ENCODE assay signal across 23 cellular contexts in the genomic region with DNA sequence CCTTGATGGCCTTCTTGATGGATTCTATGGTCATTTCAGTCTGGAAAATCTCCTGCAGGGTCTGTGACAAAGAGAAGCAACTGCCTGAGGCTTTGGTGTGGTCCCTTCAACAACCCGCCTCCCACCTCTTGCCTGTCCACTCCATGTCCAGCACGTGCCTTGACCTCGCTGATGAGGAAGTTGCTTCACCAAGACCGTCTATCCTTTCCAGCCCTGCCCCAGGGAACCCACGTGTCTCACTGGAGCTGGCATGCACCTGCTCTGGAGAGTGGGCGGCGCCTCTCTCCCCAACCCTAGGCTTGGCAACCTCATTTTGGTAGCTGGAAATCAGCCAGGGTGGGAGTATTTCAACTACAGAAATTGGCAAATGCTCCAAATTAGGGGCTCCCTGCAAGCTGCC. TPM values are rescaled to one million over a fixed set of nuclear protein-coding genes. Genes with fewer than 3 reads are reported as not detected.
DNase-seq lines count a peak whose midpoint lies in the region; ATAC-seq and TF ChIP-seq lines count a peak whose summit lies in the region.
"Had no signal": no experiment of that assay in that cellular context is flagged by ENCODE, and none has a peak within 500 bp of the region (broad histone marks: within the 10 kb centered on the region; RNA-seq: fewer than 3 reads in every experiment).

No MANE protein-coding gene starts in this region.

- WGBS in esophagus muscularis mucosa = 87% methylated on average over 7 of the region's 7 CpGs

- H3K27ac ChIP-seq in esophagus muscularis mucosa (replicated peaks in 1 of 4) (no peak overlapping the region), muscle layer of colon (ENCODE audit: low read depth, low read length) (peak overlapping the region; percentile 27), GM23338 (ENCODE audit: low read depth) (no peak overlapping the region)
- H3K27ac ChIP-seq: A549; BLaER1 treated with 17β-estradiol and CSF1 and Interleukin-3, amounts not matched to agents 10 nM and 100 nM had no signal

- H3K4me1 Mint-ChIP-seq in GM23338 = peaks cover 2% of the 10 kb centered on the region; the same call in 2 of the 3 replicates
- H3K4me1 Mint-ChIP-seq: CD14-positive monocyte; CD8-positive, alpha-beta memory T cell had no signal

- no peak overlapping the region for H3K4me3 Mint-ChIP-seq in GM23338
- H3K4me3 Mint-ChIP-seq: CD14-positive monocyte; CD4-positive, alpha-beta T cell; CD8-positive, alpha-beta memory T cell; HFFc6 had no signal

- no peak overlapping the region for H2AFZ ChIP-seq in GM23338

- no peaks in the 10 kb centered on the region for H3K36me3 ChIP-seq in esophagus muscularis mucosa
- H3K36me3 ChIP-seq in muscle layer of colon (ENCODE audit: insufficient read depth, low read length) = no peaks in the 10 kb centered on the region
- H3K36me3 ChIP-seq in GM23338 (ENCODE audit: insufficient read depth) = no peaks in the 10 kb centered on the region
- H3K36me3 ChIP-seq: BE2C; BLaER1 treated with 17β-estradiol and CSF1 and Interleukin-3, amounts not matched to agents 10 nM and 100 nM; HAP-1 had no signal

- H3K4me2 ChIP-seq in GM23338 = no peak overlapping the region
- H3K4me2 ChIP-seq: A549; BLaER1 treated with 17β-estradiol and CSF1 and Interleukin-3, amounts not matched to agents 10 nM and 100 nM had no signal

- H3K4me1 ChIP-seq in esophagus muscularis mucosa = peaks cover 0 to 23% (median 7%) of the 10 kb centered on the region in 4 donors
- H3K4me1 ChIP-seq in muscle layer of colon (ENCODE audit: insufficient read depth, low read length) = peaks cover 53% of the 10 kb centered on the region
- no peaks in the 10 kb centered on the region for H3K4me1 ChIP-seq in GM23338 (ENCODE audit: insufficient read depth)
- H3K4me1 ChIP-seq: BE2C had no signal

- H3K79me2 ChIP-seq in GM23338 (replicated peaks; ENCODE audit: insufficient read depth) = no peaks in the 10 kb centered on the region

- TF ChIP-seq CTCF in esophagus muscularis mucosa (IDR thresholded peaks at IDR 0.05) = no peak
- no peak for TF ChIP-seq CTCF in GM23338 (conservative IDR thresholded peaks at IDR 0.05; ENCODE audit: low read depth in 2 of 2)

- no peak for TF ChIP-seq POLR2A in esophagus muscularis mucosa (IDR thresholded peaks at IDR 0.05; ENCODE audit: low read depth)
- no peak for TF ChIP-seq POLR2A in GM18505 (IDR thresholded peaks at IDR 0.05; ENCODE audit: borderline replicate concordance, extremely low read depth, insufficient read depth, insufficient read length)

- H3K27me3 ChIP-seq in esophagus muscularis mucosa (no peaks in the 10 kb centered on the region), muscle layer of colon (ENCODE audit: control insufficient read depth in 1 of 2, insufficient read depth in 2 of 2, low read length in 2 of 2) (no peaks in the 10 kb centered on the region), GM23338 (ENCODE audit: insufficient read depth) (no peaks in the 10 kb centered on the region)
- H3K27me3 ChIP-seq: BE2C; BLaER1 treated with 17β-estradiol and CSF1 and Interleukin-3, amounts not matched to agents 10 nM and 100 nM had no signal

- no peak overlapping the region for H3K27ac Mint-ChIP-seq in GM23338
- H3K27ac Mint-ChIP-seq: CD14-positive monocyte; CD4-positive, alpha-beta T cell; CD8-positive, alpha-beta memory T cell; HFFc6 had no signal

- peak; percentile 15 for DNase-seq in NCI-H1105 (lab: John Stamatoyannopoulos, UW)
- peak; percentile 87 for DNase-seq in esophagus muscularis mucosa (ENCODE audit: extremely low spot score)
- DNase-seq in medulla oblongata (ENCODE audit: extremely low spot score) = no peak
- DNase-seq in GM23338 (ENCODE audit: low spot score) = no peak
- DNase-seq: 8988T; ACHN; AML-193; BE2C; CD4-positive, alpha-beta T cell; CD8-positive, alpha-beta memory T cell; DMS 273 treated with DMSO at 0.1 percent for 48 hours; DMS79; EL; GDM1; GOT3; HFFc6 had no signal

- ATAC-seq in GM18505 (IDR thresholded peaks at IDR 0.05; ENCODE audit: unreplicated experiment) (no peak), GM23338 (no peak)
- ATAC-seq: A549, GM12878 had no signal

- H4K20me1 ChIP-seq in GM23338 (replicated peaks; ENCODE audit: insufficient read depth) = no peaks in the 10 kb centered on the region
- H4K20me1 ChIP-seq: BLaER1 treated with 17β-estradiol and CSF1 and Interleukin-3, amounts not matched to agents 10 nM and 100 nM had no signal

- 0 out of 2 replicates have a peak, but pooled peaks cover 3% of the 10 kb centered on the region for H3K9me2 ChIP-seq in GM23338 (ENCODE audit: insufficient read depth)

- TF ChIP-seq EP300 in esophagus muscularis mucosa (IDR thresholded peaks at IDR 0.05) = no peak

- H3K36me3 Mint-ChIP-seq in GM23338 (ENCODE audit: low read depth) = no peaks in the 10 kb centered on the region
- H3K36me3 Mint-ChIP-seq: CD14-positive monocyte; CD8-positive, alpha-beta memory T cell had no signal

- no peaks in the 10 kb centered on the region for H3K9me3 ChIP-seq in esophagus muscularis mucosa
- H3K9me3 ChIP-seq in muscle layer of colon (ENCODE audit: low read length) = no peaks in the 10 kb centered on the region
- H3K9me3 ChIP-seq: A549; BE2C; BLaER1 treated with 17β-estradiol and CSF1 and Interleukin-3, amounts not matched to agents 10 nM and 100 nM; HAP-1 had no signal

- H3K4me3 ChIP-seq in esophagus muscularis mucosa = no peak overlapping the region
- H3K4me3 ChIP-seq in muscle layer of colon (ENCODE audit: low read depth in 1 of 2, low read length in 2 of 2) = no peak overlapping the region
- H3K4me3 ChIP-seq in GM23338 = no peak overlapping the region
- H3K4me3 ChIP-seq: A549; BLaER1 treated with 17β-estradiol and CSF1 and Interleukin-3, amounts not matched to agents 10 nM and 100 nM; GM12878; HAP-1 had no signal

- H3K27me3 Mint-ChIP-seq in GM23338 (ENCODE audit: insufficient read depth, low read depth, poor library complexity) = peaks cover 2% of the 10 kb centered on the region
- H3K27me3 Mint-ChIP-seq: CD4-positive, alpha-beta T cell had no signal

- no peaks in the 10 kb centered on the region for H3K9me3 Mint-ChIP-seq in GM23338
- H3K9me3 Mint-ChIP-seq: CD4-positive, alpha-beta T cell; CD8-positive, alpha-beta memory T cell; HFFc6 had no signal

- H3F3A ChIP-seq in GM23338 (replicated peaks; ENCODE audit: low read depth) = no peaks in the 10 kb centered on the region

- no peak overlapping the region for H3K9ac ChIP-seq in muscle layer of colon (ENCODE audit: low read length)
- H3K9ac ChIP-seq: BLaER1 treated with 17β-estradiol and CSF1 and Interleukin-3, amounts not matched to agents 10 nM and 100 nM had no signal

- intact Hi-C loops in esophagus muscularis mucosa (cut with DNase I) = no loop called here

TF ChIP-seq in GM23338, 12 proteins besides CTCF, POLR2A, EP300 and RAD21 (continues in another document):
- TF ChIP-seq, protein P1, sequence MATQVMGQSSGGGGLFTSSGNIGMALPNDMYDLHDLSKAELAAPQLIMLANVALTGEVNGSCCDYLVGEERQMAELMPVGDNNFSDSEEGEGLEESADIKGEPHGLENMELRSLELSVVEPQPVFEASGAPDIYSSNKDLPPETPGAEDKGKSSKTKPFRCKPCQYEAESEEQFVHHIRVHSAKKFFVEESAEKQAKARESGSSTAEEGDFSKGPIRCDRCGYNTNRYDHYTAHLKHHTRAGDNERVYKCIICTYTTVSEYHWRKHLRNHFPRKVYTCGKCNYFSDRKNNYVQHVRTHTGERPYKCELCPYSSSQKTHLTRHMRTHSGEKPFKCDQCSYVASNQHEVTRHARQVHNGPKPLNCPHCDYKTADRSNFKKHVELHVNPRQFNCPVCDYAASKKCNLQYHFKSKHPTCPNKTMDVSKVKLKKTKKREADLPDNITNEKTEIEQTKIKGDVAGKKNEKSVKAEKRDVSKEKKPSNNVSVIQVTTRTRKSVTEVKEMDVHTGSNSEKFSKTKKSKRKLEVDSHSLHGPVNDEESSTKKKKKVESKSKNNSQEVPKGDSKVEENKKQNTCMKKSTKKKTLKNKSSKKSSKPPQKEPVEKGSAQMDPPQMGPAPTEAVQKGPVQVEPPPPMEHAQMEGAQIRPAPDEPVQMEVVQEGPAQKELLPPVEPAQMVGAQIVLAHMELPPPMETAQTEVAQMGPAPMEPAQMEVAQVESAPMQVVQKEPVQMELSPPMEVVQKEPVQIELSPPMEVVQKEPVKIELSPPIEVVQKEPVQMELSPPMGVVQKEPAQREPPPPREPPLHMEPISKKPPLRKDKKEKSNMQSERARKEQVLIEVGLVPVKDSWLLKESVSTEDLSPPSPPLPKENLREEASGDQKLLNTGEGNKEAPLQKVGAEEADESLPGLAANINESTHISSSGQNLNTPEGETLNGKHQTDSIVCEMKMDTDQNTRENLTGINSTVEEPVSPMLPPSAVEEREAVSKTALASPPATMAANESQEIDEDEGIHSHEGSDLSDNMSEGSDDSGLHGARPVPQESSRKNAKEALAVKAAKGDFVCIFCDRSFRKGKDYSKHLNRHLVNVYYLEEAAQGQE (IDR thresholded peaks at IDR 0.05; ENCODE audit: unreplicated experiment) = no peak
- TF ChIP-seq STAT1 (IDR thresholded peaks at IDR 0.05; ENCODE audit: unreplicated experiment) = no peak
- TF ChIP-seq, protein P2, sequence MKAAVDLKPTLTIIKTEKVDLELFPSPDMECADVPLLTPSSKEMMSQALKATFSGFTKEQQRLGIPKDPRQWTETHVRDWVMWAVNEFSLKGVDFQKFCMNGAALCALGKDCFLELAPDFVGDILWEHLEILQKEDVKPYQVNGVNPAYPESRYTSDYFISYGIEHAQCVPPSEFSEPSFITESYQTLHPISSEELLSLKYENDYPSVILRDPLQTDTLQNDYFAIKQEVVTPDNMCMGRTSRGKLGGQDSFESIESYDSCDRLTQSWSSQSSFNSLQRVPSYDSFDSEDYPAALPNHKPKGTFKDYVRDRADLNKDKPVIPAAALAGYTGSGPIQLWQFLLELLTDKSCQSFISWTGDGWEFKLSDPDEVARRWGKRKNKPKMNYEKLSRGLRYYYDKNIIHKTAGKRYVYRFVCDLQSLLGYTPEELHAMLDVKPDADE (IDR thresholded peaks at IDR 0.05) = no peak
- no peak for TF ChIP-seq CREB1 (CRISPR knock-in tag; IDR thresholded peaks at IDR 0.05; ENCODE audit: low read depth)
- TF ChIP-seq JUNB (IDR thresholded peaks at IDR 0.05; ENCODE audit: unreplicated experiment) = no peak

RNA-seq across cellular contexts. Expression of a gene that starts 32.6 kb away (rescaled TPM):
- total RNA-seq in esophagus muscularis mucosa = not detected
- total RNA-seq in GM23338 (2014; rRNA removed; shearing (Covaris generic)) = 1.6 TPM in 2 replicates
- polyA plus RNA-seq in GM23338 (2016; fragmentation: Nextera tagmentation; extraction: Ambion mirVana) = 2.0 and 2.5 TPM in 2 replicates
- total RNA-seq: CD4-positive, alpha-beta T cell; CD8-positive, alpha-beta memory T cell; GM12878; HFFc6 had no signal
- polyA plus RNA-seq: CD14-positive monocyte; CD8-positive, alpha-beta memory T cell had no signal

RNA-seq across cellular contexts. Expression of a gene that starts 43.6 kb away (rescaled TPM):
- total RNA-seq in esophagus muscularis mucosa = 100 to 1,000 TPM; 171 to 253 (median 237) TPM
- 1.6 and 2.2 TPM in 2 replicates for total RNA-seq in GM23338 (2014; rRNA removed; shearing (Covaris generic))
- 0.94 and 1.2 TPM in 2 replicates for polyA plus RNA-seq in GM23338 (2016; fragmentation: Nextera tagmentation; extraction: Ambion mirVana)
- total RNA-seq: CD4-positive, alpha-beta T cell had no signal
- polyA plus RNA-seq: CD8-positive, alpha-beta memory T cell; GM12878 had no signal

Comparison
In these comparisons a context has a peak if more than half of its experiments do, and no peak if none do; other contexts are left out.
1. DNase-seq: peak in NCI-H1105 (single experiment) and esophagus muscularis mucosa (single experiment); none in medulla oblongata (single experiment) and GM23338 (single experiment).
2. RNA of a gene that starts 43.6 kb away (total RNA-seq): 171 to 253 TPM in esophagus muscularis mucosa; 1.6 to 2.2 TPM in GM23338; every median in the first group is over 10 times any median in the second.